ENCODE assay signal across 1 cellular context in genomic region chr20:10367921-10368701, GRCh38.
TF ChIP-seq lines count a peak whose summit lies in the region.

No MANE protein-coding gene starts in this region.

TF ChIP-seq in HepG2, 621 proteins besides CTCF, POLR2A, EP300 and RAD21 (continued from another document and continues in another):
- TF ChIP-seq DMTF1 (CRISPR knock-in tag; IDR thresholded peaks at IDR 0.05), result no peak
- TF ChIP-seq FUBP1 (CRISPR knock-in tag; IDR thresholded peaks at IDR 0.05; ENCODE audit: borderline replicate concordance), result 0 out of 2 replicates have a peak, but pooled peaks have one; percentile 52
- 0 out of 2 replicates have a peak, but pooled peaks have one; percentile 11 for TF ChIP-seq GZF1 (CRISPR knock-in tag; IDR thresholded peaks at IDR 0.05)
- TF ChIP-seq IRX3 (CRISPR knock-in tag; IDR thresholded peaks at IDR 0.05; ENCODE audit: borderline replicate concordance, low read depth), result no peak; the same call in 1 of the 2 replicates
- peak; percentile 26 for TF ChIP-seq ERF (CRISPR knock-in tag; IDR thresholded peaks at IDR 0.05)
- no peak; the same call in 1 of the 2 replicates for TF ChIP-seq ZNF44 (CRISPR knock-in tag; IDR thresholded peaks at IDR 0.05)
- peak; percentile 20; the same call in 1 of the 2 replicates for TF ChIP-seq TFE3 (CRISPR knock-in tag; IDR thresholded peaks at IDR 0.05)
- peak; percentile 75; the same call in 1 of the 2 replicates for TF ChIP-seq ZFP82 (CRISPR knock-in tag; IDR thresholded peaks at IDR 0.05; ENCODE audit: borderline replicate concordance)
- no peak for TF ChIP-seq ZNF121 (CRISPR knock-in tag; IDR thresholded peaks at IDR 0.05)
- no peak for TF ChIP-seq AFF4 (CRISPR knock-in tag; IDR thresholded peaks at IDR 0.05)
- peak; percentile 53; the same call in 1 of the 2 replicates for TF ChIP-seq ARNT2 (CRISPR knock-in tag; IDR thresholded peaks at IDR 0.05; ENCODE audit: low read depth)
- TF ChIP-seq ONECUT2 (CRISPR knock-in tag; IDR thresholded peaks at IDR 0.05), result peak; percentile 97
- TF ChIP-seq GATA4 (IDR thresholded peaks at IDR 0.05; ENCODE audit: borderline replicate concordance, low read depth), result peak; percentile 88
- peak; percentile 62 for TF ChIP-seq CREB1 (IDR thresholded peaks at IDR 0.05)
- peak; percentile 85 for TF ChIP-seq CREB1 (CRISPR knock-in tag; IDR thresholded peaks at IDR 0.05)
- TF ChIP-seq ZNF264 (CRISPR knock-in tag; IDR thresholded peaks at IDR 0.05), result peak; percentile 50; the same call in 1 of the 2 replicates
- peak; percentile 87 for TF ChIP-seq SOX5 (CRISPR knock-in tag; IDR thresholded peaks at IDR 0.05; ENCODE audit: borderline replicate concordance)
- no peak for TF ChIP-seq HNRNPK (IDR thresholded peaks at IDR 0.05; ENCODE audit: low read depth, low read length, poor library complexity, severe bottlenecking)
- TF ChIP-seq ATF2 (CRISPR knock-in tag; IDR thresholded peaks at IDR 0.05), result peak; percentile 74; the same call in 1 of the 2 replicates
- TF ChIP-seq ZNF562 (CRISPR knock-in tag; IDR thresholded peaks at IDR 0.05; ENCODE audit: borderline replicate concordance), result no peak
- peak; percentile 10; the same call in 1 of the 2 replicates for TF ChIP-seq MAX (IDR thresholded peaks at IDR 0.05)
- TF ChIP-seq NKX3-1 (CRISPR knock-in tag; IDR thresholded peaks at IDR 0.05), result no peak
- no peak for TF ChIP-seq AGO2 (optimal IDR thresholded peaks at IDR 0.05; ENCODE audit: low read depth, low read length)
- TF ChIP-seq KLF13 (CRISPR knock-in tag; IDR thresholded peaks at IDR 0.05), result no peak
- TF ChIP-seq SP4 (CRISPR knock-in tag; IDR thresholded peaks at IDR 0.05), result no peak; the same call in 1 of the 2 replicates
- peak; percentile 74; the same call in 1 of the 2 replicates for TF ChIP-seq FOXK1 (CRISPR knock-in tag; IDR thresholded peaks at IDR 0.05; ENCODE audit: borderline replicate concordance, low read depth)
- 0 out of 2 replicates have a peak, but pooled peaks have one; percentile 46 for TF ChIP-seq ZNF30 (CRISPR knock-in tag; IDR thresholded peaks at IDR 0.05)
- TF ChIP-seq ZNF18 (CRISPR knock-in tag; IDR thresholded peaks at IDR 0.05; ENCODE audit: insufficient replicate concordance), result no peak
- TF ChIP-seq HCFC1 (IDR thresholded peaks at IDR 0.05; ENCODE audit: low read depth, low read length), result no peak
- peak; percentile 44; the same call in 1 of the 2 replicates for TF ChIP-seq ZNF430 (CRISPR knock-in tag; IDR thresholded peaks at IDR 0.05)
- TF ChIP-seq ZNF616 (CRISPR knock-in tag; IDR thresholded peaks at IDR 0.05; ENCODE audit: low read depth), result no peak
- peak; percentile 56; the same call in 1 of the 2 replicates for TF ChIP-seq KDM5B (CRISPR knock-in tag; IDR thresholded peaks at IDR 0.05; ENCODE audit: borderline replicate concordance)
- no peak for TF ChIP-seq SMAD9 (CRISPR knock-in tag; IDR thresholded peaks at IDR 0.05)
- TF ChIP-seq ATRX (CRISPR knock-in tag; IDR thresholded peaks at IDR 0.05; ENCODE audit: borderline replicate concordance), result no peak
- 0 out of 2 replicates have a peak, but pooled peaks have one; percentile 34 for TF ChIP-seq ZNF547 (CRISPR knock-in tag; IDR thresholded peaks at IDR 0.05)
- TF ChIP-seq ZNF232 (CRISPR knock-in tag; IDR thresholded peaks at IDR 0.05; ENCODE audit: borderline replicate concordance), result peak; percentile 61
- TF ChIP-seq ZFP41 (CRISPR knock-in tag; IDR thresholded peaks at IDR 0.05; ENCODE audit: borderline replicate concordance), result no peak
- TF ChIP-seq ZBTB34 (CRISPR knock-in tag; IDR thresholded peaks at IDR 0.05), result peak; percentile 69
- TF ChIP-seq PRDM15 (CRISPR knock-in tag; IDR thresholded peaks at IDR 0.05), result no peak
- TF ChIP-seq KLF12 (CRISPR knock-in tag; IDR thresholded peaks at IDR 0.05; ENCODE audit: borderline replicate concordance), result 0 out of 2 replicates have a peak, but pooled peaks have one; percentile 23
- no peak; the same call in none of the 2 replicates for TF ChIP-seq MTA1 (CRISPR knock-in tag; IDR thresholded peaks at IDR 0.05; ENCODE audit: borderline replicate concordance)
- peak; percentile 29; the same call in 1 of the 2 replicates for TF ChIP-seq KLF6 (CRISPR knock-in tag; IDR thresholded peaks at IDR 0.05)
- peak; percentile 88 for TF ChIP-seq FOXA3 (CRISPR knock-in tag; IDR thresholded peaks at IDR 0.05)
- no peak for TF ChIP-seq ZFP37 (CRISPR knock-in tag; IDR thresholded peaks at IDR 0.05; ENCODE audit: borderline replicate concordance)
